In the genomic region with DNA sequence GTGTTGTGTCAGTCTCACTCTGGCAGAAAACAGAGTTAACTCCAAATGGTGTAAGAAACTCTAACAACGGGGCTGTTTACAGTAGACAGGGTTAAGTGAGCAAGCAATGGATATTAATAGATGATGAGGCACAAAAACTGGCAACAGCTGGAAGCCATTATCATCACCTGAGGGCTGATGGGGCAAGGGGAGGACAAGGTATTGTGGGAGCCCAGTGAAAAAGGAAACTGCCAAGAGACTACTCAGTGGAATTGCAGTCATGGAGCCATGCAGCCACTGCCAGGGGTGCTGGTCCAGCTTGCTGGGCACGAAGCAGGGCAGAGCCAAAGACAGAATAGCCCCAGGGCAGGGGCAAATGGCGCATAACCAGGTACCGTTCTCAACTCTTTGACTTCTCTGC, we compare ENCODE assay signal across 17 cellular contexts.
"Had no signal": no experiment of that assay in that cellular context is flagged by ENCODE, and none has a peak within 500 bp of the region (broad histone marks: within the 10 kb centered on the region; RNA-seq: fewer than 3 reads in every experiment).

No MANE protein-coding gene starts in this region.

- H3K27ac ChIP-seq: esophagus squamous epithelium, gastroesophageal sphincter, parathyroid adenoma, thyroid gland had no signal

- H3K9me3 ChIP-seq: esophagus squamous epithelium, gastroesophageal sphincter, left lung, thyroid gland, uterus had no signal

- DNase-seq: activated B cell treated with CpG ODN at 0.5 μM for 24 hours; activated CD4-positive, alpha-beta T cell treated with anti-CD3 and anti-CD28 coated beads, Interleukin-2, amount 10 ng/mL, durations not matched to agents 24 days and 14 days; activated CD8-positive, alpha-beta memory T cell treated with anti-CD3 and anti-CD28 coated beads, Interleukin-2, amount 50 U/mL, for 48 hours; activated gamma-delta T cell; activated T-cell treated with anti-CD3 and anti-CD28 coated beads, Interleukin-2, amount 50 U/mL, for 72 hours; effector CD8-positive, alpha-beta T cell; esophagus squamous epithelium; left lung; stimulated activated CD4-positive, alpha-beta T cell treated with anti-CD3 and anti-CD28 coated beads, Interleukin-15, amount 100 ng/mL, for 24 hours; stimulated activated CD4-positive, alpha-beta T cell treated with anti-CD3 and anti-CD28 coated beads, Interleukin-4, amount 100 ng/mL, for 1 hour; stimulated activated naive B cell treated with anti-CD40 and anti-IgM and Interleukin-4, amounts not matched to agents 10 μg/mL and 1 μg/mL and 100 μg/mL, for 72 hours; SW 1271; thyroid gland; uterus had no signal

- H3K27me3 ChIP-seq: esophagus squamous epithelium, gastroesophageal sphincter, left lung, thyroid gland, uterus had no signal

- H2AFZ ChIP-seq: parathyroid adenoma had no signal

- H3K9ac ChIP-seq: parathyroid adenoma had no signal

- H3K79me2 ChIP-seq: parathyroid adenoma had no signal

- H3K4me1 ChIP-seq: esophagus squamous epithelium, left lung, parathyroid adenoma, thyroid gland, uterus had no signal

- ATAC-seq: activated T-cell treated with anti-CD3 and anti-CD28 coated beads, Interleukin-2, amount 50 U/mL, for 72 hours; gastroesophageal sphincter; left lung; stimulated activated naive B cell treated with anti-CD40 and anti-IgM and Interleukin-4, amounts not matched to agents 10 μg/mL and 1 μg/mL and 100 μg/mL, for 72 hours had no signal

- H3K4me3 ChIP-seq: esophagus squamous epithelium, gastroesophageal sphincter, left lung, skin epidermis, thyroid gland, uterus had no signal

- H3K36me3 ChIP-seq: esophagus squamous epithelium, gastroesophageal sphincter, left lung, thyroid gland, uterus had no signal
